Comparison of ENCODE assay signal across 6 cellular contexts in the genomic region with DNA sequence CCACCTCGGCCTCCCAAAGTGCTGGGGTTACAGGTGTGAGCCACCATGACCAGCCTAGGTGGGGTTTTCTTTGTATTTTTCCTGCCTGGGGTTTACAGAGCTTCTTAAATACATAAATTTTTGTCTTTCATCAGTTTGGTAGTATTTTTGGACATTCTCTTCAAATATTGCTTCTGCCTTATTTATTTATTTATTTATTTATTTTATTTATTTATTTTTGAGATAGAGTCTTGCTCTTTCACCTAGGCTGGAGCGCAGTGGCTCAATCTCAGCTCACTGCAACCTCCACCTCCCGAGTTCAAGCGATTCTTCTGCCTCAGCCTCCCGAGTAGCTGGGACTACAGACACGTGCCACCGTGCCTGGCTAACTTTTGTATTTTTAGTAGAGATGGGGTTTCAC. TPM values are rescaled to one million over a fixed set of nuclear protein-coding genes. Genes with fewer than 3 reads are reported as not detected.
DNase-seq lines count a peak whose midpoint lies in the region; TF ChIP-seq lines count a peak whose summit lies in the region.
"Not testable (repeated sequence)": the region's sequence is repeated elsewhere in the genome, so short reads cannot be mapped to it uniquely, and the experiment has no call there.

No MANE protein-coding gene starts in this region.

- H3K4me3 Mint-ChIP-seq in Caco-2 (ENCODE audit: unreplicated experiment); osteocyte (ENCODE audit: unreplicated experiment): not testable (repeated sequence)

- peaks cover 27% of the 10 kb centered on the region for H3K9me3 Mint-ChIP-seq in Caco-2 (ENCODE audit: unreplicated experiment)
- H3K9me3 Mint-ChIP-seq in osteocyte (ENCODE audit: unreplicated experiment) = peaks cover 13% of the 10 kb centered on the region

- intact Hi-C loops in Caco-2 (cut with micrococcal nuclease; ENCODE audit: unreplicated experiment) = not testable (repeated sequence)

- H3K4me1 ChIP-seq in Caco-2; HEK293 (ENCODE audit: control insufficient read depth, insufficient read depth, low read length); hepatocyte (ENCODE audit: insufficient read depth): not testable (repeated sequence)

- peak overlapping the region; percentile 65 for H3K27ac Mint-ChIP-seq in Caco-2 (ENCODE audit: unreplicated experiment)
- H3K27ac Mint-ChIP-seq in osteocyte (ENCODE audit: unreplicated experiment) = not testable (repeated sequence)

- peak overlapping the region; percentile 61 for H3K27ac ChIP-seq in C4-2B
- H3K27ac ChIP-seq in HEK293 (ENCODE audit: extremely low read depth, low read depth, low read length) = not testable (repeated sequence)
- peak overlapping the region; percentile 60 for H3K27ac ChIP-seq in VCaP
- H3K27ac ChIP-seq in hepatocyte = peak overlapping the region; percentile 90

- not testable (repeated sequence) for H3K4me2 ChIP-seq in hepatocyte

- 92% methylated on average over 7 of the region's 7 CpGs for WGBS in hepatocyte (ENCODE audit: low lambda C conversion rate, missing lambda C conversion rate)

- BruUV-seq in Caco-2 (replicated peaks; lab: Mats Ljungman, UMichigan) = not testable (repeated sequence)

- not testable (repeated sequence) for H3K36me3 ChIP-seq in Caco-2 (ENCODE audit: control insufficient read depth, insufficient read depth, low read length); HEK293 (ENCODE audit: control insufficient read depth in 2 of 2, insufficient read depth in 1 of 2, low read length in 2 of 2); hepatocyte (replicated peaks; ENCODE audit: insufficient read depth, low read depth)

- not testable (repeated sequence) for H3K27me3 Mint-ChIP-seq in Caco-2 (ENCODE audit: insufficient read depth, unreplicated experiment)
- H3K27me3 Mint-ChIP-seq in osteocyte (ENCODE audit: unreplicated experiment) = peaks cover 37% of the 10 kb centered on the region

- H3K4me1 Mint-ChIP-seq in Caco-2 (ENCODE audit: low read depth, unreplicated experiment); osteocyte (ENCODE audit: unreplicated experiment): not testable (repeated sequence)

- H3K9me3 ChIP-seq in Caco-2 = peaks cover 16% of the 10 kb centered on the region
- H3K9me3 ChIP-seq in HEK293 (ENCODE audit: control insufficient read depth, insufficient read depth, low read depth, low read length); hepatocyte (ENCODE audit: low read depth): not testable (repeated sequence)

- not testable (repeated sequence) for H2AFZ ChIP-seq in hepatocyte

- not testable (repeated sequence) for H3K36me3 Mint-ChIP-seq in Caco-2 (ENCODE audit: insufficient read depth, unreplicated experiment); osteocyte (ENCODE audit: unreplicated experiment)

- H3K79me2 ChIP-seq in hepatocyte = not testable (repeated sequence)

- POLR2A ChIA-PET in Caco-2 (lab: Charles Lee) (interaction anchor here (1.4 kb wide), 1 partner anchor 54 kb away, joined by 28 read pairs; a partner anchor contains a TSS), HEK293 (lab: Yijun Ruan, JAX) (interaction anchor here (0.6 to 2.3 kb wide), 2 partner anchors 55 to 385 kb away, joined by 5 to 17 read pairs; a partner anchor contains a TSS)

- CTCF ChIA-PET in Caco-2 (lab: Charles Lee) = interaction anchor here (0.7 kb wide), 1 partner anchor 307 kb away, joined by 3 read pairs; no protein-coding TSS in a partner anchor
- CTCF ChIA-PET in HEK293 (lab: Yijun Ruan, JAX) = interaction anchor here (1.0 to 1.7 kb wide), 3 partner anchors 9 to 240 kb away, joined by 3 to 9 read pairs (median 9); no protein-coding TSS in a partner anchor

- not testable (repeated sequence) for H3K27me3 ChIP-seq in Caco-2 (replicated peaks; ENCODE audit: control insufficient read depth, insufficient read depth, low read length); hepatocyte

- not testable (repeated sequence) for H3K4me3 ChIP-seq in Caco-2 (ENCODE audit: low read depth, low read length); HEK293 (ENCODE audit: low read depth, low read length); hepatocyte

- H4K20me1 ChIP-seq in hepatocyte (ENCODE audit: insufficient read depth, poor library complexity, severe bottlenecking) = not testable (repeated sequence)

- DNase-seq in Caco-2; hepatocyte (ENCODE audit: low spot score): not testable (repeated sequence)
- DNase-seq in osteocyte (ENCODE audit: extremely low spot score, unreplicated experiment) = peak; percentile 4

- not testable (repeated sequence) for H3K9me2 ChIP-seq in hepatocyte (replicated peaks; ENCODE audit: insufficient read depth)

- not testable (repeated sequence) for TF ChIP-seq CTCF in C4-2B (conservative IDR thresholded peaks at IDR 0.05); Caco-2 (IDR thresholded peaks at IDR 0.05; ENCODE audit: insufficient read depth in 1 of 2, low read depth in 1 of 2, low read length in 1 of 2, severe bottlenecking in 1 of 2, unreplicated experiment in 1 of 2); HEK293 (tag by site-specific recombination; IDR thresholded peaks at IDR 0.05); VCaP (conservative IDR thresholded peaks at IDR 0.05); hepatocyte (IDR thresholded peaks at IDR 0.05; ENCODE audit: poor library complexity); osteocyte (IDR thresholded peaks at IDR 0.05)

TF ChIP-seq in HEK293, 187 proteins besides CTCF, POLR2A, EP300 and RAD21 (continues in another document):
- TF ChIP-seq ZNF560 (tag by site-specific recombination; IDR thresholded peaks at IDR 0.05; ENCODE audit: borderline replicate concordance) (0 out of 2 replicates have a peak, but pooled peaks have one; percentile 40), ZNF433 (tag by site-specific recombination; IDR thresholded peaks at IDR 0.05; ENCODE audit: low read depth) (0 out of 2 replicates have a peak, but pooled peaks have one; percentile 19), ZBTB8A (tag by site-specific recombination; IDR thresholded peaks at IDR 0.05) (0 out of 2 replicates have a peak, but pooled peaks have one; percentile 22), ZNF623 (tag by site-specific recombination; IDR thresholded peaks at IDR 0.05) (peak; percentile 34; the same call in 1 of the 2 replicates), ZNF555 (tag by site-specific recombination; conservative IDR thresholded peaks at IDR 0.05) (peak; percentile 15; the same call in 1 of the 2 replicates), ZNF266 (tag by site-specific recombination; IDR thresholded peaks at IDR 0.05; ENCODE audit: low read depth) (peak; percentile 24; the same call in 1 of the 2 replicates), ZNF394 (tag by site-specific recombination; IDR thresholded peaks at IDR 0.05; ENCODE audit: borderline replicate concordance) (peak; percentile 47; the same call in 1 of the 2 replicates), ZNF426 (tag by site-specific recombination; IDR thresholded peaks at IDR 0.05) (peak; percentile 38)
- TF ChIP-seq, protein P1, sequence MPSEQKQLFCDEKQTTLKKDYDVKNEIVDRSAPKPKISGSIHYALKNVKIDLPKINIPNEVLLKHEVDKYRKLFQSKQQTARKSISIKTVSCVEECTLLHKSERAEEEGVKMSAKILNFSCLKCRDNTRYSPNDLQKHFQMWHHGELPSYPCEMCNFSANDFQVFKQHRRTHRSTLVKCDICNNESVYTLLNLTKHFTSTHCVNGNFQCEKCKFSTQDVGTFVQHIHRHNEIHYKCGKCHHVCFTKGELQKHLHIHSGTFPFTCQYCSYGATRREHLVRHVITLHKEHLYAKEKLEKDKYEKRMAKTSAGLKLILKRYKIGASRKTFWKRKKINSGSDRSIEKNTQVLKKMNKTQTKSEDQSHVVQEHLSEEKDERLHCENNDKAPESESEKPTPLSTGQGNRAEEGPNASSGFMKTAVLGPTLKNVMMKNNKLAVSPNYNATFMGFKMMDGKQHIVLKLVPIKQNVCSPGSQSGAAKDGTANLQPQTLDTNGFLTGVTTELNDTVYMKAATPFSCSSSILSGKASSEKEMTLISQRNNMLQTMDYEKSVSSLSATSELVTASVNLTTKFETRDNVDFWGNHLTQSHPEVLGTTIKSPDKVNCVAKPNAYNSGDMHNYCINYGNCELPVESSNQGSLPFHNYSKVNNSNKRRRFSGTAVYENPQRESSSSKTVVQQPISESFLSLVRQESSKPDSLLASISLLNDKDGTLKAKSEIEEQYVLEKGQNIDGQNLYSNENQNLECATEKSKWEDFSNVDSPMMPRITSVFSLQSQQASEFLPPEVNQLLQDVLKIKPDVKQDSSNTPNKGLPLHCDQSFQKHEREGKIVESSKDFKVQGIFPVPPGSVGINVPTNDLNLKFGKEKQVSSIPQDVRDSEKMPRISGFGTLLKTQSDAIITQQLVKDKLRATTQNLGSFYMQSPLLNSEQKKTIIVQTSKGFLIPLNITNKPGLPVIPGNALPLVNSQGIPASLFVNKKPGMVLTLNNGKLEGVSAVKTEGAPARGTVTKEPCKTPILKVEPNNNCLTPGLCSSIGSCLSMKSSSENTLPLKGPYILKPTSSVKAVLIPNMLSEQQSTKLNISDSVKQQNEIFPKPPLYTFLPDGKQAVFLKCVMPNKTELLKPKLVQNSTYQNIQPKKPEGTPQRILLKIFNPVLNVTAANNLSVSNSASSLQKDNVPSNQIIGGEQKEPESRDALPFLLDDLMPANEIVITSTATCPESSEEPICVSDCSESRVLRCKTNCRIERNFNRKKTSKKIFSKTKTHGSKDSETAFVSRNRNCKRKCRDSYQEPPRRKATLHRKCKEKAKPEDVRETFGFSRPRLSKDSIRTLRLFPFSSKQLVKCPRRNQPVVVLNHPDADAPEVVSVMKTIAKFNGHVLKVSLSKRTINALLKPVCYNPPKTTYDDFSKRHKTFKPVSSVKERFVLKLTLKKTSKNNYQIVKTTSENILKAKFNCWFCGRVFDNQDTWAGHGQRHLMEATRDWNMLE (tag by site-specific recombination; conservative IDR thresholded peaks at IDR 0.05; ENCODE audit: low read depth) = peak; percentile 58; the same call in 1 of the 2 replicates

RNA-seq across cellular contexts. Expression of a gene that starts 54.6 kb away (rescaled TPM):
- 202 and 224 TPM in 2 replicates for total RNA-seq in Caco-2 (2022)
- total RNA-seq in hepatocyte = 186 and 195 TPM in 2 replicates
- polyA plus RNA-seq in hepatocyte = 232 and 249 TPM in 2 replicates
- 108 and 117 TPM in 2 replicates for total RNA-seq in osteocyte
